ENCODE assay signal across 1 cellular context in the genomic region with DNA sequence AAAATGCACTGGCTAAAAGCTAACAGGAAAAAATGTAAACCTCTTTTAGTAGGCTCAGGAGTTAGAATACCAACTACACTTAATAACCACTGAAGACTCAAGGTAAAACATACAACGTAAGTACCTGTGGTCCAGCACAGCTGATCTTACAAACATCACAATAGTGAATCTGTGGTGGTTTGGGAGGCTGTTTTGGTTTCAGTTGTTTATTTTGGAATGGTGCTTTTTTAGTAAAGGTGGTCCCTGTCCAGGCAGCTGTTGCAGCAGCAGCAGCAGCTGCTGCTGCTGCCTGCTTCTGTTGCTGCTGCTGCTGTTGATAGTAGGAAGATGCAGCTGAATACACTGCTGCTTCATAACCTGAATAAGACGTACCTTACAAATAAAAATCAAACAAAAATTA.
TF ChIP-seq lines count a peak whose summit lies in the region.

No MANE protein-coding gene starts in this region.

TF ChIP-seq in HepG2, 621 proteins besides CTCF, POLR2A, EP300 and RAD21:
- TF ChIP-seq ZSCAN29 (CRISPR knock-in tag; conservative IDR thresholded peaks at IDR 0.05), result no peak
- TF ChIP-seq RBM22 (optimal IDR thresholded peaks at IDR 0.05; ENCODE audit: low read length), result peak; percentile 20
TF ChIP-seq in HepG2: peak in this region for 1.
